ENCODE assay signal across 23 cellular contexts in genomic region chr10:111116762-111117445, GRCh38. TPM values are rescaled to one million over a fixed set of nuclear protein-coding genes. Genes with fewer than 3 reads are reported as not detected.
"Had no signal": no experiment of that assay in that cellular context is flagged by ENCODE, and none has a peak within 500 bp of the region (broad histone marks: within the 10 kb centered on the region; RNA-seq: fewer than 3 reads in every experiment).

No MANE protein-coding gene starts in this region.

- H3K9me3 Mint-ChIP-seq: activated naive CD8-positive, alpha-beta T cell treated with anti-CD3 and anti-CD28 coated beads, Interleukin-2, amount 50 U/mL, for 24 hours; activated T-cell treated with anti-CD3 and anti-CD28 coated beads, Interleukin-2, amount 50 U/mL, for 72 hours; mesothelial cell of epicardium; natural killer cell treated with Interleukin-12 subunit alpha and Interleukin-12 subunit beta and Interleukin-15 and Interleukin-18, amount 100 ng/mL, for 72 hours had no signal

- H3K4me1 Mint-ChIP-seq: mesothelial cell of epicardium, WTC11 had no signal

- H3K4me3 ChIP-seq: cardiac muscle cell, left lung, sigmoid colon had no signal

- H3K9me3 ChIP-seq: left lung, sigmoid colon had no signal

- H3K4me3 Mint-ChIP-seq: activated naive CD8-positive, alpha-beta T cell treated with anti-CD3 and anti-CD28 coated beads, Interleukin-2, amount 50 U/mL, for 24 hours; activated T-cell treated with anti-CD3 and anti-CD28 coated beads, Interleukin-2, amount 50 U/mL, for 72 hours; mesothelial cell of epicardium; natural killer cell treated with Interleukin-12 subunit alpha and Interleukin-12 subunit beta and Interleukin-15 and Interleukin-18, amount 100 ng/mL, for 72 hours; WTC11 had no signal

- H3K4me1 ChIP-seq: left lung, sigmoid colon had no signal

- H3K36me3 Mint-ChIP-seq: mesothelial cell of epicardium; natural killer cell treated with Interleukin-12 subunit alpha and Interleukin-12 subunit beta and Interleukin-15 and Interleukin-18, amount 100 ng/mL, for 72 hours; WTC11 had no signal

- DNase-seq: activated gamma-delta T cell; activated naive CD4-positive, alpha-beta T cell treated with anti-CD3 and anti-CD28 coated beads, Interleukin-2, amount 50 U/mL, for 16 hours; activated naive CD8-positive, alpha-beta T cell treated with anti-CD3 and anti-CD28 coated beads, Interleukin-2, amount 50 U/mL, for 24 hours; activated T-cell treated with anti-CD3 and anti-CD28 coated beads, Interleukin-2, amount 50 U/mL, for 72 hours; dermis blood vessel endothelial cell; effector memory CD4-positive, alpha-beta T cell; foreskin melanocyte; left lung; retina; sigmoid colon; stimulated activated CD4-positive, alpha-beta T cell treated with anti-CD3 and anti-CD28 coated beads, Interleukin-2, amount 100 ng/mL, for 48 hours; stimulated activated naive CD4-positive, alpha-beta T cell treated with Interleukin-2 at 50 U/mL for 16 hours; T-helper 9 cell had no signal

- H3K27me3 Mint-ChIP-seq: activated naive CD8-positive, alpha-beta T cell treated with anti-CD3 and anti-CD28 coated beads, Interleukin-2, amount 50 U/mL, for 24 hours had no signal

- H3K27ac ChIP-seq: cardiac muscle cell, left lung, sigmoid colon had no signal

- H3K27ac Mint-ChIP-seq: activated naive CD8-positive, alpha-beta T cell treated with anti-CD3 and anti-CD28 coated beads, Interleukin-2, amount 50 U/mL, for 24 hours; activated T-cell treated with anti-CD3 and anti-CD28 coated beads, Interleukin-2, amount 50 U/mL, for 72 hours; mesothelial cell of epicardium; natural killer cell treated with Interleukin-12 subunit alpha and Interleukin-12 subunit beta and Interleukin-15 and Interleukin-18, amount 100 ng/mL, for 72 hours; progenitor cell of endocrine pancreas; WTC11 had no signal

- ATAC-seq: activated naive CD8-positive, alpha-beta T cell treated with anti-CD3 and anti-CD28 coated beads, Interleukin-2, amount 50 U/mL, for 24 hours; activated T-cell treated with anti-CD3 and anti-CD28 coated beads, Interleukin-2, amount 50 U/mL, for 72 hours; esophagus mucosa; left lung; WTC11 had no signal

- H3K36me3 ChIP-seq: cardiac muscle cell, left lung, sigmoid colon had no signal

- H3K27me3 ChIP-seq: cardiac muscle cell, left lung, sigmoid colon had no signal

RNA-seq across cellular contexts. Expression of gene ADRA2A, which starts 40.1 kb away (rescaled TPM):
- total RNA-seq: dermis blood vessel endothelial cell; endothelial cell of umbilical vein; kidney epithelial cell; natural killer cell treated with Interleukin-12 subunit alpha and Interleukin-12 subunit beta and Interleukin-15 and Interleukin-18, amount 100 ng/mL, for 72 hours; osteocyte; T-helper 1 cell treated with Interleukin-12 subunit alpha and Interleukin-12 subunit beta and Interleukin-4 antibody, amounts not matched to agents 30 ng/mL and 1 ng/mL, for 36 hours had no signal
- polyA plus RNA-seq: cardiac muscle cell had no signal
